ENCODE assay signal across 1 cellular context in genomic region chr4:154465085-154465484, GRCh38.
TF ChIP-seq lines count a peak whose summit lies in the region.

No MANE protein-coding gene starts in this region.

TF ChIP-seq in K562, 482 proteins besides CTCF, POLR2A, EP300 and RAD21 (continued from another document and continues in another):
- no peak for TF ChIP-seq ZBTB9 (CRISPR knock-in tag; IDR thresholded peaks at IDR 0.05)
- TF ChIP-seq DIDO1 (tag; IDR thresholded peaks at IDR 0.05; ENCODE audit: low read depth) = 0 out of 2 replicates have a peak, but pooled peaks have one; percentile 24
- no peak for TF ChIP-seq ETV5 (CRISPR knock-in tag; IDR thresholded peaks at IDR 0.05; ENCODE audit: low read depth)
- no peak for TF ChIP-seq SMAD4 (CRISPR knock-in tag; conservative IDR thresholded peaks at IDR 0.05)
- TF ChIP-seq MCM5 (IDR thresholded peaks at IDR 0.05; ENCODE audit: low read depth) = no peak
- TF ChIP-seq CSDE1 (IDR thresholded peaks at IDR 0.05) = no peak
- TF ChIP-seq BHLHE40 (IDR thresholded peaks at IDR 0.05; ENCODE audit: low read length) = no peak
- no peak for TF ChIP-seq CCNT2 (IDR thresholded peaks at IDR 0.05; ENCODE audit: borderline replicate concordance, extremely low read depth, insufficient read length, low read depth, low read length)
- no peak for TF ChIP-seq VEZF1 (CRISPR knock-in tag; IDR thresholded peaks at IDR 0.05)
- TF ChIP-seq ZNF764 (CRISPR knock-in tag; IDR thresholded peaks at IDR 0.05; ENCODE audit: low read depth) = no peak
- no peak for TF ChIP-seq ZNF23 (CRISPR knock-in tag; IDR thresholded peaks at IDR 0.05)
- no peak for TF ChIP-seq CEBPG (CRISPR knock-in tag; IDR thresholded peaks at IDR 0.05)
- TF ChIP-seq CEBPG (tag; conservative IDR thresholded peaks at IDR 0.05 in 1 of 2, IDR thresholded peaks at IDR 0.05 in 1 of 2) = no peak; a peak in 1 of 4 replicates
- TF ChIP-seq CUX1 (CRISPR knock-in tag; IDR thresholded peaks at IDR 0.05) = no peak
- TF ChIP-seq ZNF311 (CRISPR knock-in tag; IDR thresholded peaks at IDR 0.05) = no peak
- TF ChIP-seq EZH2 (IDR thresholded peaks at IDR 0.05; ENCODE audit: borderline replicate concordance, low read depth, low read length) = no peak
- TF ChIP-seq YY1 (IDR thresholded peaks at IDR 0.05; ENCODE audit: borderline replicate concordance in 1 of 3, control insufficient read depth in 1 of 3, extremely low read depth in 1 of 3, insufficient read depth in 3 of 3, insufficient read length in 1 of 3, insufficient replicate concordance in 2 of 3, low read depth in 1 of 3, low read length in 2 of 3) = peak in 1 of 3 experiments; percentile 58
- TF ChIP-seq THAP12 (CRISPR knock-in tag; IDR thresholded peaks at IDR 0.05) = no peak
- TF ChIP-seq TFAM (CRISPR knock-in tag; conservative IDR thresholded peaks at IDR 0.05) = no peak
- no peak for TF ChIP-seq ZNF431 (CRISPR knock-in tag; IDR thresholded peaks at IDR 0.05)
- no peak for TF ChIP-seq ZBTB33 (CRISPR knock-in tag; IDR thresholded peaks at IDR 0.05)
- no peak for TF ChIP-seq ZNF57 (CRISPR knock-in tag; IDR thresholded peaks at IDR 0.05)
- no peak for TF ChIP-seq ATF1 (CRISPR knock-in tag; IDR thresholded peaks at IDR 0.05)
- TF ChIP-seq ATF1 (tag; IDR thresholded peaks at IDR 0.05) = 0 out of 2 replicates have a peak, but pooled peaks have one; percentile 21
- no peak for TF ChIP-seq SMARCA4 (IDR thresholded peaks at IDR 0.05)
- TF ChIP-seq EP400 (IDR thresholded peaks at IDR 0.05) = no peak
- TF ChIP-seq IRF9 (tag; IDR thresholded peaks at IDR 0.05) = no peak
- no peak for TF ChIP-seq MBD1 (CRISPR knock-in tag; IDR thresholded peaks at IDR 0.05)
- TF ChIP-seq TRIM24 (IDR thresholded peaks at IDR 0.05) = no peak
- 0 out of 2 replicates have a peak, but pooled peaks have one; percentile 11 for TF ChIP-seq CREM (IDR thresholded peaks at IDR 0.05; ENCODE audit: low read depth)
- TF ChIP-seq POLR2H (tag; IDR thresholded peaks at IDR 0.05; ENCODE audit: low read depth) = 0 out of 2 replicates have a peak, but pooled peaks have one; percentile 2
- no peak for TF ChIP-seq ZNF143 (CRISPR knock-in tag; IDR thresholded peaks at IDR 0.05)
- TF ChIP-seq ZNF766 (CRISPR knock-in tag; conservative IDR thresholded peaks at IDR 0.05) = no peak
- no peak for TF ChIP-seq ZNF668 (CRISPR knock-in tag; IDR thresholded peaks at IDR 0.05)
- TF ChIP-seq NCOA1 (IDR thresholded peaks at IDR 0.05; ENCODE audit: low read depth) = no peak
- no peak for TF ChIP-seq PHB (CRISPR knock-in tag; IDR thresholded peaks at IDR 0.05)
- TF ChIP-seq BRD4 (IDR thresholded peaks at IDR 0.05) = no peak
- no peak for TF ChIP-seq NR2C1 (IDR thresholded peaks at IDR 0.05)
- peak; percentile 50; the same call in 1 of the 2 replicates for TF ChIP-seq NR2C1 (tag; IDR thresholded peaks at IDR 0.05)
- no peak for TF ChIP-seq BRD9 (IDR thresholded peaks at IDR 0.05; ENCODE audit: low read depth, partially characterized antibody)
- TF ChIP-seq PKNOX1 (IDR thresholded peaks at IDR 0.05) = no peak
- TF ChIP-seq ZFX (CRISPR knock-in tag; IDR thresholded peaks at IDR 0.05) = no peak
- TF ChIP-seq POLR2AphosphoS2 (IDR thresholded peaks at IDR 0.05; ENCODE audit: low read length) = no peak
- TF ChIP-seq EWSR1 (IDR thresholded peaks at IDR 0.05; ENCODE audit: borderline replicate concordance, low read depth, partially characterized antibody) = no peak
- TF ChIP-seq NR4A1 (CRISPR knock-in tag; IDR thresholded peaks at IDR 0.05) = no peak
- TF ChIP-seq NR4A1 (tag; IDR thresholded peaks at IDR 0.05) = peak; percentile 55; the same call in 1 of the 2 replicates
- TF ChIP-seq ARID3A (IDR thresholded peaks at IDR 0.05; ENCODE audit: borderline replicate concordance, low read depth, low read length) = no peak
- no peak for TF ChIP-seq ZC3H11A (IDR thresholded peaks at IDR 0.05; ENCODE audit: low read depth, low read length)
- TF ChIP-seq FOXJ2 (tag; IDR thresholded peaks at IDR 0.05) = no peak
- 0 out of 2 replicates have a peak, but pooled peaks have one; percentile 27 for TF ChIP-seq HMBOX1 (IDR thresholded peaks at IDR 0.05)
